In genomic region chr5:172448999-172449398, GRCh38 we compare ENCODE assay signal across 27 cellular contexts. TPM values are rescaled to one million over a fixed set of nuclear protein-coding genes. Genes with fewer than 3 reads are reported as not detected.
DNase-seq lines count a peak whose midpoint lies in the region; ATAC-seq and TF ChIP-seq lines count a peak whose summit lies in the region.
"Had no signal": no experiment of that assay in that cellular context is flagged by ENCODE, and none has a peak within 500 bp of the region (broad histone marks: within the 10 kb centered on the region; RNA-seq: fewer than 3 reads in every experiment).

No MANE protein-coding gene starts in this region.

- no peak for ATAC-seq in activated CD8-positive, alpha-beta T cell treated with anti-CD3 and anti-CD28 coated beads, Interleukin-2, amount 10 ng/mL, durations not matched to agents 7 days and 5 days
- ATAC-seq in HG03095 (IDR thresholded peaks at IDR 0.05; ENCODE audit: unreplicated experiment), result no peak

- intact Hi-C loops in adrenal gland (cut with DNase I) (no loop called here), uterus (cut with DNase I; ENCODE audit: low total_unique reads) (no loop called here)

- H3K4me1 ChIP-seq in adrenal gland (replicated peaks in 1 of 2), result peaks cover 50 to 87% of the 10 kb centered on the region in 2 donors
- peaks cover 10 to 16% of the 10 kb centered on the region in 2 donors for H3K4me1 ChIP-seq in uterus
- H3K4me1 ChIP-seq: BE2C had no signal

- TF ChIP-seq CTCF in adrenal gland (IDR thresholded peaks at IDR 0.05), result no peak
- no peak for TF ChIP-seq CTCF in uterus (IDR thresholded peaks at IDR 0.05)

- peaks cover 37% of the 10 kb centered on the region for H3K27me3 Mint-ChIP-seq in activated CD8-positive, alpha-beta T cell treated with anti-CD3 and anti-CD28 coated beads, Interleukin-2, amount 10 ng/mL, durations not matched to agents 7 days and 5 days (ENCODE audit: low read depth)

- H3K4me1 Mint-ChIP-seq in activated CD8-positive, alpha-beta T cell treated with anti-CD3 and anti-CD28 coated beads, Interleukin-2, amount 10 ng/mL, durations not matched to agents 7 days and 5 days (ENCODE audit: low read depth), result peaks cover 3% of the 10 kb centered on the region

- WGBS in adrenal gland, 4 donors, result 59 to 79% (median 73%) methylated on average over 4 to 5 of the region's 5 CpGs

- H3K4me3 ChIP-seq in adrenal gland (no peak overlapping the region), uterus (no peak overlapping the region)
- H3K4me3 ChIP-seq: HAP-1 had no signal

- POLR2A ChIA-PET in activated CD8-positive, alpha-beta T cell treated with anti-CD3 and anti-CD28 coated beads, Interleukin-2, amount 10 ng/mL, durations not matched to agents 7 days and 5 days (lab: Charles Lee), result no interaction called here

- H3K36me3 Mint-ChIP-seq in activated CD8-positive, alpha-beta T cell treated with anti-CD3 and anti-CD28 coated beads, Interleukin-2, amount 10 ng/mL, durations not matched to agents 7 days and 5 days (ENCODE audit: low read depth), result no peaks in the 10 kb centered on the region

- DNase-seq in activated effector memory CD4-positive, alpha-beta T cell treated with anti-CD3 and anti-CD28 coated beads, Interleukin-2, amount 50 U/mL, for 16 hours, result peak; percentile 52
- no peak for DNase-seq in activated effector memory CD4-positive, alpha-beta T cell treated with Interleukin-2 at 50 U/mL for 16 hours
- peak in 1 of 7 donors; percentile 51 for DNase-seq in adrenal gland
- DNase-seq in mesenteric fat pad (ENCODE audit: low spot score), result peak; percentile 76
- peak in 1 of 2 donors; percentile 14 for DNase-seq in uterus
- DNase-seq in activated CD8-positive, alpha-beta T cell treated with anti-CD3 and anti-CD28 coated beads, Interleukin-2, amount 10 ng/mL, durations not matched to agents 7 days and 5 days, result no peak
- no peak for DNase-seq in ACHN
- DNase-seq: BE2C, Calu3, DMS153, DND-41, GOT3, NCI-H1092, NCI-H1417 treated with DMSO at 0.1 percent for 48 hours, NCI-H1694 treated with DMSO at 0.1 percent for 48 hours, NCI-H2081, NCI-H2227 treated with DMSO at 0.1 percent for 48 hours, NCI-H510A, NCI-H69, RPMI8226, SHP77 treated with DMSO at 0.1 percent for 48 hours had no signal

- TF ChIP-seq POLR2A in adrenal gland (IDR thresholded peaks at IDR 0.05) (no peak), uterus (IDR thresholded peaks at IDR 0.05) (no peak)

- H3K4me3 Mint-ChIP-seq in activated CD8-positive, alpha-beta T cell treated with anti-CD3 and anti-CD28 coated beads, Interleukin-2, amount 10 ng/mL, durations not matched to agents 7 days and 5 days, result no peak overlapping the region
- H3K4me3 Mint-ChIP-seq: IgD-negative memory B cell had no signal

- H3K9me3 Mint-ChIP-seq in activated CD8-positive, alpha-beta T cell treated with anti-CD3 and anti-CD28 coated beads, Interleukin-2, amount 10 ng/mL, durations not matched to agents 7 days and 5 days (ENCODE audit: insufficient read depth), result no peaks in the 10 kb centered on the region
- H3K9me3 Mint-ChIP-seq: IgD-negative memory B cell had no signal

- in situ Hi-C loops in ACHN (cut with HindIII; ENCODE audit: low pct_ligation_motif_present, low pct_unique_long_range_greater_than_20kb, low sequenced_read_pairs), result no loop called here

- H3K27me3 ChIP-seq in adrenal gland (no peaks in the 10 kb centered on the region), uterus (no peaks in the 10 kb centered on the region)
- H3K27me3 ChIP-seq: BE2C had no signal

- H3K9me3 ChIP-seq in adrenal gland (replicated peaks in 1 of 3) (no peaks in the 10 kb centered on the region), uterus (no peaks in the 10 kb centered on the region)
- H3K9me3 ChIP-seq: BE2C, HAP-1 had no signal

- H3K36me3 ChIP-seq in adrenal gland (replicated peaks in 1 of 2), result no peaks in the 10 kb centered on the region
- no peaks in the 10 kb centered on the region for H3K36me3 ChIP-seq in uterus
- H3K36me3 ChIP-seq: BE2C had no signal

- no peak overlapping the region for H3K27ac Mint-ChIP-seq in activated CD8-positive, alpha-beta T cell treated with anti-CD3 and anti-CD28 coated beads, Interleukin-2, amount 10 ng/mL, durations not matched to agents 7 days and 5 days

- H3K27ac ChIP-seq in adrenal gland, result peak overlapping the region in 3 of 5 donors; percentile 9 to 14 (median 9)
- H3K27ac ChIP-seq in uterus, result peak overlapping the region; percentile 17 to 95
- H3K27ac ChIP-seq: 22Rv1, HL-60, KMS-11 had no signal

- CTCF ChIA-PET in activated CD8-positive, alpha-beta T cell treated with anti-CD3 and anti-CD28 coated beads, Interleukin-2, amount 10 ng/mL, durations not matched to agents 7 days and 5 days (lab: Charles Lee), result interaction anchor here (2.0 kb wide), 1 partner anchor 11 kb away, joined by 4 read pairs; no protein-coding TSS in a partner anchor

RNA-seq across cellular contexts. Expression of gene SH3PXD2B, which starts 5.3 kb away (rescaled TPM):
- total RNA-seq in adrenal gland (100 to 1,000 TPM in 1 of 8 donors, 10 to 100 TPM in 7; 41.1 to 111 (median 64.7) TPM), mesenteric fat pad (56.6 TPM), uterus (10 to 100 TPM; 26.1 to 82.6 (median 31.0) TPM)
- 10 to 100 TPM; 15.2 to 37.9 (median 28.4) TPM for polyA plus RNA-seq in adrenal gland
- under 1 TPM; 0.21 to 0.23 TPM for total RNA-seq in activated CD8-positive, alpha-beta T cell treated with anti-CD3 and anti-CD28 coated beads, Interleukin-2, amount 10 ng/mL, durations not matched to agents 7 days and 5 days
- polyA plus RNA-seq: IgD-negative memory B cell had no signal

Comparison
In these comparisons a context has a peak if more than half of its experiments do, and no peak if none do; other contexts are left out.
1. DNase-seq: peak in activated effector memory CD4-positive, alpha-beta T cell treated with anti-CD3 and anti-CD28 coated beads, Interleukin-2, amount 50 U/mL, for 16 hours (single experiment) and mesenteric fat pad (single experiment); none in activated effector memory CD4-positive, alpha-beta T cell treated with Interleukin-2 at 50 U/mL for 16 hours (single experiment), activated CD8-positive, alpha-beta T cell treated with anti-CD3 and anti-CD28 coated beads, Interleukin-2, amount 10 ng/mL, durations not matched to agents 7 days and 5 days (single experiment) and ACHN (single experiment).
2. RNA of gene SH3PXD2B, which starts 5.3 kb away (total RNA-seq): 41.1 to 111 TPM in adrenal gland, 56.6 TPM in mesenteric fat pad (single experiment) and 26.1 to 82.6 TPM in uterus; 0.21 to 0.23 TPM in activated CD8-positive, alpha-beta T cell treated with anti-CD3 and anti-CD28 coated beads, Interleukin-2, amount 10 ng/mL, durations not matched to agents 7 days and 5 days; every median in the first group is over 10 times any median in the second.